30 cellular contexts compared by ENCODE assay signal in genomic region chr14:91694643-91695042, GRCh38. TPM values are rescaled to one million over a fixed set of nuclear protein-coding genes. Genes with fewer than 3 reads are reported as not detected.
"Had no signal": no experiment of that assay in that cellular context is flagged by ENCODE, and none has a peak within 500 bp of the region (broad histone marks: within the 10 kb centered on the region; RNA-seq: fewer than 3 reads in every experiment).

No MANE protein-coding gene starts in this region.

- H3K36me3 Mint-ChIP-seq: brain had no signal

- ATAC-seq: activated naive CD4-positive, alpha-beta T cell treated with anti-CD3 and anti-CD28 coated beads, Interleukin-2, amount 50 U/mL, for 72 hours; activated T-cell treated with anti-CD3 and anti-CD28 coated beads, Interleukin-2, amount 50 U/mL, for 72 hours; gastroesophageal sphincter had no signal

- H3K36me3 ChIP-seq: ascending aorta, breast epithelium, cardiac muscle cell, colonic mucosa, esophagus squamous epithelium, gastroesophageal sphincter had no signal

- H3K4me3 Mint-ChIP-seq: activated CD4-positive, alpha-beta memory T cell treated with anti-CD3 and anti-CD28 coated beads, Interleukin-2, amount 10 ng/mL, durations not matched to agents 7 days and 5 days; activated CD4-positive, alpha-beta T cell treated with anti-CD3 and anti-CD28 coated beads, Interleukin-2, amount 10 ng/mL, durations not matched to agents 7 days and 5 days; activated naive CD4-positive, alpha-beta T cell treated with anti-CD3 and anti-CD28 coated beads, Interleukin-2, amount 10 ng/mL, durations not matched to agents 7 days and 5 days; activated naive CD8-positive, alpha-beta T cell treated with anti-CD3 and anti-CD28 coated beads, Interleukin-2, amount 10 ng/mL, durations not matched to agents 7 days and 5 days; activated T-cell treated with anti-CD3 and anti-CD28 coated beads, Interleukin-2, amount 50 U/mL, for 24 hours; activated T-cell treated with anti-CD3 and anti-CD28 coated beads, Interleukin-2, amount 50 U/mL, for 72 hours; brain had no signal

- H3K27ac ChIP-seq: ascending aorta, breast epithelium, cardiac muscle cell, colonic mucosa, epithelial cell of prostate, esophagus squamous epithelium, gastroesophageal sphincter had no signal

- H3K27ac Mint-ChIP-seq: activated CD4-positive, alpha-beta memory T cell treated with anti-CD3 and anti-CD28 coated beads, Interleukin-2, amount 10 ng/mL, durations not matched to agents 7 days and 5 days; activated CD4-positive, alpha-beta T cell treated with anti-CD3 and anti-CD28 coated beads, Interleukin-2, amount 10 ng/mL, durations not matched to agents 7 days and 5 days; activated naive CD4-positive, alpha-beta T cell treated with anti-CD3 and anti-CD28 coated beads, Interleukin-2, amount 10 ng/mL, durations not matched to agents 7 days and 5 days; activated naive CD4-positive, alpha-beta T cell treated with anti-CD3 and anti-CD28 coated beads, Interleukin-2, amount 50 U/mL, for 72 hours; activated naive CD8-positive, alpha-beta T cell treated with anti-CD3 and anti-CD28 coated beads, Interleukin-2, amount 10 ng/mL, durations not matched to agents 7 days and 5 days; activated T-cell treated with anti-CD3 and anti-CD28 coated beads, Interleukin-2, amount 50 U/mL, for 24 hours; activated T-cell treated with anti-CD3 and anti-CD28 coated beads, Interleukin-2, amount 50 U/mL, for 72 hours; brain had no signal

- H3K4me1 ChIP-seq: ascending aorta, breast epithelium, colonic mucosa, gastroesophageal sphincter had no signal

- H3K27me3 ChIP-seq: ascending aorta, breast epithelium, cardiac muscle cell, colonic mucosa, esophagus squamous epithelium, gastroesophageal sphincter had no signal

- H3K4me3 ChIP-seq: ascending aorta, breast epithelium, cardiac muscle cell, colonic mucosa, esophagus squamous epithelium, gastroesophageal sphincter had no signal

- DNase-seq: activated CD4-positive, alpha-beta memory T cell treated with anti-CD3 and anti-CD28 coated beads, Interleukin-2, amount 10 ng/mL, durations not matched to agents 7 days and 5 days; activated CD4-positive, alpha-beta T cell treated with anti-CD3 and anti-CD28 coated beads for 1 hour; activated CD4-positive, alpha-beta T cell treated with anti-CD3 and anti-CD28 coated beads for 4 hours; activated CD4-positive, alpha-beta T cell treated with anti-CD3 and anti-CD28 coated beads, Interleukin-2, amount 10 ng/mL, durations not matched to agents 7 days and 5 days; activated CD4-positive, alpha-beta T cell treated with anti-CD3 and anti-CD28 coated beads, Interleukin-2, amount 50 U/mL, for 4 hours; activated CD8-positive, alpha-beta memory T cell treated with anti-CD3 and anti-CD28 coated beads, Interleukin-2, amount 50 U/mL, for 48 hours; activated gamma-delta T cell; activated naive CD4-positive, alpha-beta T cell; activated naive CD4-positive, alpha-beta T cell treated with anti-CD3 and anti-CD28 coated beads, Interleukin-2, amount 10 ng/mL, durations not matched to agents 7 days and 5 days; activated naive CD8-positive, alpha-beta T cell treated with anti-CD3 and anti-CD28 coated beads, Interleukin-2, amount 10 ng/mL, durations not matched to agents 7 days and 5 days; activated T-cell treated with anti-CD3 and anti-CD28 coated beads for 4 hours; activated T-cell treated with anti-CD3 and anti-CD28 coated beads, Interleukin-2, amount 50 U/mL, for 24 hours; activated T-cell treated with anti-CD3 and anti-CD28 coated beads, Interleukin-2, amount 50 U/mL, for 72 hours; central memory CD4-positive, alpha-beta T cell; cerebellar nuclear complex; colonic mucosa; effector CD8-positive, alpha-beta T cell; esophagus squamous epithelium; foreskin melanocyte; T-helper 2 cell had no signal

- H3K4me1 Mint-ChIP-seq: activated CD4-positive, alpha-beta T cell treated with anti-CD3 and anti-CD28 coated beads, Interleukin-2, amount 10 ng/mL, durations not matched to agents 7 days and 5 days; brain had no signal

- H3K27me3 Mint-ChIP-seq: activated CD4-positive, alpha-beta T cell treated with anti-CD3 and anti-CD28 coated beads, Interleukin-2, amount 10 ng/mL, durations not matched to agents 7 days and 5 days; activated T-cell treated with anti-CD3 and anti-CD28 coated beads, Interleukin-2, amount 50 U/mL, for 24 hours had no signal

- H3K9me3 ChIP-seq: breast epithelium, colonic mucosa had no signal

RNA-seq across cellular contexts. Expression of gene CATSPERB, which starts 37.2 kb away (rescaled TPM):
- total RNA-seq: cardiac muscle cell, endothelial cell of umbilical vein, fibroblast of lung, glomerular endothelial cell had no signal
- polyA plus RNA-seq: cardiac muscle cell, endothelial cell of umbilical vein, fibroblast of lung had no signal
